ENCODE assay signal across 1 cellular context in the genomic region with DNA sequence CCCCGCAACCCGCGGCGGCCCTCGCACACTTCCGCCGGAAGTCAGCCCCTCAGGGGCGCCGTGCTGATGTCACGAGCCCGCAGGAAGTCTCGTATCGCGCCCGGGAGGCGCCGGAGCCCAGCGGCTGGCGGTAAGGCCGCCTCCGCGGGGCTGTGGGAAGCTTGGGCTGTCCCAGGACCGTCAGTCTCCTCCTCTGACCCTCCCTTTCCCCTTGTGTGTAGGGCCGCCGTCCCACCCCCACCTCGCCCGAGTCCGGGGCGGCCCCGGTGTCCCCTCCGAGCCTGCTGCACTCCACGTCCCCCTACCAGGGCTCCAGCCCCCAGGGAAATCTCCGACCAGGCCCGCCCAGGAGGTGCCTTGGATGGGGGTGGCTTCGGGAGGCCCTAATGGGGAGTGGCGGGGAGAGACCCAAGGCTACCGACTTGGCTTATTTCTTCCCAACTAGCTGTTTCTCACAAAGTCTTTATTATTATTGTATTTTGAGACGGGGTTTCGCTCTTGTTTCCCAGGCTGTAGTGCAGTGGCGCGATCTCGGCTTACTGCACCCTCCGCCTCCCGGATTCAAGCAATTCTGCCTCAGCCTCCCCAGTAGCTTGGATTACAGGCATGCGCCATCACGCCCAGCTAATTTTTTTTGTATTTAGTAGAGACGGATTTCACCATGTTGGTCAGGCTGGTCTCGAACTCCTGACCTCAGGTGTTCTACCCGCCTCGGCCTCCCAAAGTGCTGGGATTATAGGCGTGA.
TF ChIP-seq lines count a peak whose summit lies in the region.

Gene ZDHHC4 (plus strand): TSS at position 86 of the 745 bp plus-strand sequence. CDS start 3,108 bp downstream, outside the sequence.

TF ChIP-seq in HepG2, 621 proteins besides CTCF, POLR2A, EP300 and RAD21 (continued from another document and continues in another):
- TF ChIP-seq ZNF142 (CRISPR knock-in tag; IDR thresholded peaks at IDR 0.05) (no peak), KDM6A (CRISPR knock-in tag; IDR thresholded peaks at IDR 0.05; ENCODE audit: low read depth) (no peak), FIP1L1 (IDR thresholded peaks at IDR 0.05; ENCODE audit: borderline replicate concordance, insufficient read depth, low read depth, low read length) (no peak), MTA3 (CRISPR knock-in tag; IDR thresholded peaks at IDR 0.05) (no peak), ZNF343 (CRISPR knock-in tag; IDR thresholded peaks at IDR 0.05) (no peak), TEAD2 (CRISPR knock-in tag; IDR thresholded peaks at IDR 0.05) (no peak), NFYC (CRISPR knock-in tag; IDR thresholded peaks at IDR 0.05) (no peak), ZNF558 (CRISPR knock-in tag; IDR thresholded peaks at IDR 0.05; ENCODE audit: borderline replicate concordance) (peak; percentile 62; the same call in 1 of the 2 replicates), SRF (IDR thresholded peaks at IDR 0.05; ENCODE audit: low read depth, low read length) (no peak), XRCC5 (optimal IDR thresholded peaks at IDR 0.05; ENCODE audit: low read length) (no peak), ZBTB2 (CRISPR knock-in tag; IDR thresholded peaks at IDR 0.05; ENCODE audit: low read depth) (peak; percentile 77; the same call in 1 of the 2 replicates), STAT6 (CRISPR knock-in tag; IDR thresholded peaks at IDR 0.05; ENCODE audit: borderline replicate concordance) (no peak), ZNF788 (CRISPR knock-in tag; IDR thresholded peaks at IDR 0.05; ENCODE audit: borderline replicate concordance) (peak; percentile 85), POGK (CRISPR knock-in tag; conservative IDR thresholded peaks at IDR 0.05) (no peak; the same call in 1 of the 2 replicates), ZBTB21 (CRISPR knock-in tag; IDR thresholded peaks at IDR 0.05) (peak; percentile 97), ZNF33A (CRISPR knock-in tag; IDR thresholded peaks at IDR 0.05; ENCODE audit: borderline replicate concordance) (peak; percentile 79), NFE2 (CRISPR knock-in tag; IDR thresholded peaks at IDR 0.05) (no peak), ZNF12 (CRISPR knock-in tag; IDR thresholded peaks at IDR 0.05) (peak; percentile 30; the same call in 1 of the 2 replicates), ZNF260 (CRISPR knock-in tag; IDR thresholded peaks at IDR 0.05; ENCODE audit: borderline replicate concordance, low read depth) (no peak), ARHGAP35 (CRISPR knock-in tag; IDR thresholded peaks at IDR 0.05; ENCODE audit: borderline replicate concordance) (0 out of 2 replicates have a peak, but pooled peaks have one; percentile 64), JUND (CRISPR knock-in tag; IDR thresholded peaks at IDR 0.05) (no peak), RFXANK (CRISPR knock-in tag; IDR thresholded peaks at IDR 0.05) (no peak; the same call in 1 of the 2 replicates)
- TF ChIP-seq, protein P1, sequence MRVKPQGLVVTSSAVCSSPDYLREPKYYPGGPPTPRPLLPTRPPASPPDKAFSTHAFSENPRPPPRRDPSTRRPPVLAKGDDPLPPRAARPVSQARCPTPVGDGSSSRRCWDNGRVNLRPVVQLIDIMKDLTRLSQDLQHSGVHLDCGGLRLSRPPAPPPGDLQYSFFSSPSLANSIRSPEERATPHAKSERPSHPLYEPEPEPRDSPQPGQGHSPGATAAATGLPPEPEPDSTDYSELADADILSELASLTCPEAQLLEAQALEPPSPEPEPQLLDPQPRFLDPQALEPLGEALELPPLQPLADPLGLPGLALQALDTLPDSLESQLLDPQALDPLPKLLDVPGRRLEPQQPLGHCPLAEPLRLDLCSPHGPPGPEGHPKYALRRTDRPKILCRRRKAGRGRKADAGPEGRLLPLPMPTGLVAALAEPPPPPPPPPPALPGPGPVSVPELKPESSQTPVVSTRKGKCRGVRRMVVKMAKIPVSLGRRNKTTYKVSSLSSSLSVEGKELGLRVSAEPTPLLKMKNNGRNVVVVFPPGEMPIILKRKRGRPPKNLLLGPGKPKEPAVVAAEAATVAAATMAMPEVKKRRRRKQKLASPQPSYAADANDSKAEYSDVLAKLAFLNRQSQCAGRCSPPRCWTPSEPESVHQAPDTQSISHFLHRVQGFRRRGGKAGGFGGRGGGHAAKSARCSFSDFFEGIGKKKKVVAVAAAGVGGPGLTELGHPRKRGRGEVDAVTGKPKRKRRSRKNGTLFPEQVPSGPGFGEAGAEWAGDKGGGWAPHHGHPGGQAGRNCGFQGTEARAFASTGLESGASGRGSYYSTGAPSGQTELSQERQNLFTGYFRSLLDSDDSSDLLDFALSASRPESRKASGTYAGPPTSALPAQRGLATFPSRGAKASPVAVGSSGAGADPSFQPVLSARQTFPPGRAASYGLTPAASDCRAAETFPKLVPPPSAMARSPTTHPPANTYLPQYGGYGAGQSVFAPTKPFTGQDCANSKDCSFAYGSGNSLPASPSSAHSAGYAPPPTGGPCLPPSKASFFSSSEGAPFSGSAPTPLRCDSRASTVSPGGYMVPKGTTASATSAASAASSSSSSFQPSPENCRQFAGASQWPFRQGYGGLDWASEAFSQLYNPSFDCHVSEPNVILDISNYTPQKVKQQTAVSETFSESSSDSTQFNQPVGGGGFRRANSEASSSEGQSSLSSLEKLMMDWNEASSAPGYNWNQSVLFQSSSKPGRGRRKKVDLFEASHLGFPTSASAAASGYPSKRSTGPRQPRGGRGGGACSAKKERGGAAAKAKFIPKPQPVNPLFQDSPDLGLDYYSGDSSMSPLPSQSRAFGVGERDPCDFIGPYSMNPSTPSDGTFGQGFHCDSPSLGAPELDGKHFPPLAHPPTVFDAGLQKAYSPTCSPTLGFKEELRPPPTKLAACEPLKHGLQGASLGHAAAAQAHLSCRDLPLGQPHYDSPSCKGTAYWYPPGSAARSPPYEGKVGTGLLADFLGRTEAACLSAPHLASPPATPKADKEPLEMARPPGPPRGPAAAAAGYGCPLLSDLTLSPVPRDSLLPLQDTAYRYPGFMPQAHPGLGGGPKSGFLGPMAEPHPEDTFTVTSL (CRISPR knock-in tag; IDR thresholded peaks at IDR 0.05; ENCODE audit: borderline replicate concordance): no peak; the same call in none of the 2 replicates
- TF ChIP-seq, protein P2, sequence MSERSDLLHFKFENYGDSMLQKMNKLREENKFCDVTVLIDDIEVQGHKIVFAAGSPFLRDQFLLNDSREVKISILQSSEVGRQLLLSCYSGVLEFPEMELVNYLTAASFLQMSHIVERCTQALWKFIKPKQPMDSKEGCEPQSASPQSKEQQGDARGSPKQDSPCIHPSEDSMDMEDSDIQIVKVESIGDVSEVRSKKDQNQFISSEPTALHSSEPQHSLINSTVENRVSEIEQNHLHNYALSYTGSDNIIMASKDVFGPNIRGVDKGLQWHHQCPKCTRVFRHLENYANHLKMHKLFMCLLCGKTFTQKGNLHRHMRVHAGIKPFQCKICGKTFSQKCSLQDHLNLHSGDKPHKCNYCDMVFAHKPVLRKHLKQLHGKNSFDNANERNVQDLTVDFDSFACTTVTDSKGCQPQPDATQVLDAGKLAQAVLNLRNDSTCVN (CRISPR knock-in tag; IDR thresholded peaks at IDR 0.05; ENCODE audit: borderline replicate concordance): peak; percentile 49; the same call in 1 of the 2 replicates
- TF ChIP-seq, protein P3, sequence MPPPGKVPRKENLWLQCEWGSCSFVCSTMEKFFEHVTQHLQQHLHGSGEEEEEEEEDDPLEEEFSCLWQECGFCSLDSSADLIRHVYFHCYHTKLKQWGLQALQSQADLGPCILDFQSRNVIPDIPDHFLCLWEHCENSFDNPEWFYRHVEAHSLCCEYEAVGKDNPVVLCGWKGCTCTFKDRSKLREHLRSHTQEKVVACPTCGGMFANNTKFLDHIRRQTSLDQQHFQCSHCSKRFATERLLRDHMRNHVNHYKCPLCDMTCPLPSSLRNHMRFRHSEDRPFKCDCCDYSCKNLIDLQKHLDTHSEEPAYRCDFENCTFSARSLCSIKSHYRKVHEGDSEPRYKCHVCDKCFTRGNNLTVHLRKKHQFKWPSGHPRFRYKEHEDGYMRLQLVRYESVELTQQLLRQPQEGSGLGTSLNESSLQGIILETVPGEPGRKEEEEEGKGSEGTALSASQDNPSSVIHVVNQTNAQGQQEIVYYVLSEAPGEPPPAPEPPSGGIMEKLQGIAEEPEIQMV (CRISPR knock-in tag; IDR thresholded peaks at IDR 0.05; ENCODE audit: low read depth): no peak
- TF ChIP-seq, protein P4, sequence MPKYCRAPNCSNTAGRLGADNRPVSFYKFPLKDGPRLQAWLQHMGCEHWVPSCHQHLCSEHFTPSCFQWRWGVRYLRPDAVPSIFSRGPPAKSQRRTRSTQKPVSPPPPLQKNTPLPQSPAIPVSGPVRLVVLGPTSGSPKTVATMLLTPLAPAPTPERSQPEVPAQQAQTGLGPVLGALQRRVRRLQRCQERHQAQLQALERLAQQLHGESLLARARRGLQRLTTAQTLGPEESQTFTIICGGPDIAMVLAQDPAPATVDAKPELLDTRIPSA (CRISPR knock-in tag; IDR thresholded peaks at IDR 0.05; ENCODE audit: borderline replicate concordance): no peak
